ENCODE assay signal across 15 cellular contexts in the genomic region with DNA sequence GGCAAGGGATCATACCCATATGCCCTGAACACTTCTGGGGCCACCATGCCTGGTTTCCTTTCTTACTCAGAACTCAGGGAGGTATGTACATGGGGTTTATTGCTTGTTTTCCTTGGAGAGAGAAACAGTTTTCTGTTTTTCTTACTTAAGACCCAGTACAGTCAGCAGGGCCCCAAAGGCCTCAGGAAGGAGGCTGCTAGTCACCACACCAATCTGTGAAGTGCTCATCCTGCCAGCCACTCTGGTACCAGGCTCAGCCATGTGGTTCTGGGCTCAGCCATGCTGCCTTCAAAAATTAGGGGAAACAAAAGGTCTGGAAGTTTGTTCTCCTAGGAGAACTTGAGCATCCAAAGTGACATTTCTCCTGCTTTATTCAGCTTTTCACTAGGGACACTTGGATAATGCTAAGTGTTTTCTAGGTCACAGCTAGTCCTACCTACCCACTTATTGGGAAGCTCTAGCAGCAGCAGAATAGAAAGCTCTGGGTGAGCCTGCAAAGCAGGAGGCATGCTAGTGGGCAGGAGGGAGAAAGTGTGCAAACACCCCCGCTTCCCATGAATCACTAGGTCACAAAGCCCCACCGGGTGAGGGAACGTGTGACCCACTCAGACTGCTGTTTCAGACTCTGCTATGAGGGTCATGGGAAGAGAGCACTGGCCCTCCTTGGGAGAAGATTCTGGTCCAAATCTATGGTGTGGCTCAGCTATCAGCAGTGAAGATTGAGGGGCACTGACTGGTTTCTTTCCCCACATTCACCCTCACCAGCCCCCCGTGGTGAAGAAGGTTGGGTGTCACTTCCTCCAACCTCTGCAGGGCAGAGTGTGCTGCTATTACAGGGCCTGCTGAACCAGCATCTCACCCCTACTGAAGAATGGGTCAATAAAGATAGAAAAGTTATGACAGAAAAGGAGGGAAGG. TPM values are rescaled to one million over a fixed set of nuclear protein-coding genes. Genes with fewer than 3 reads are reported as not detected.
DNase-seq lines count a peak whose midpoint lies in the region; ATAC-seq and TF ChIP-seq lines count a peak whose summit lies in the region.
"Had no signal": no experiment of that assay in that cellular context is flagged by ENCODE, and none has a peak within 500 bp of the region (broad histone marks: within the 10 kb centered on the region; RNA-seq: fewer than 3 reads in every experiment).

No MANE protein-coding gene starts in this region.

- CTCF ChIA-PET in CD4-positive, alpha-beta T cell (lab: Charles Lee) = no interaction called here
- CTCF ChIA-PET in naive thymus-derived CD4-positive, alpha-beta T cell (lab: Charles Lee) = interaction anchor here (0.7 kb wide), 1 partner anchor 245 kb away, joined by 3 read pairs; no protein-coding TSS in a partner anchor

- ATAC-seq in CD4-positive, alpha-beta T cell (ENCODE audit: poor library complexity) = no peak
- ATAC-seq in central memory CD8-positive, alpha-beta T cell (replicated peaks; ENCODE audit: extremely low read depth, poor library complexity, severe bottlenecking) = no peak
- no peak for ATAC-seq in naive thymus-derived CD4-positive, alpha-beta T cell
- ATAC-seq in GM19395 (IDR thresholded peaks at IDR 0.05; ENCODE audit: unreplicated experiment) = no peak

- H3K36me3 Mint-ChIP-seq in CD4-positive, alpha-beta T cell (ENCODE audit: low read depth) = peaks cover 85% of the 10 kb centered on the region
- H3K36me3 Mint-ChIP-seq in central memory CD8-positive, alpha-beta T cell (ENCODE audit: insufficient read depth) = peaks cover 39% of the 10 kb centered on the region
- peaks cover 0 to 45% (median 17%) of the 10 kb centered on the region in 5 donors for H3K36me3 Mint-ChIP-seq in naive thymus-derived CD4-positive, alpha-beta T cell

- no peak for TF ChIP-seq CTCF in CD4-positive, alpha-beta T cell (IDR thresholded peaks at IDR 0.05)
- TF ChIP-seq CTCF in GM10266 (IDR thresholded peaks at IDR 0.05; ENCODE audit: control insufficient read depth, insufficient read depth, low read depth, missing control alignments) = no peak

- no peaks in the 10 kb centered on the region for H3K9me3 ChIP-seq in CD4-positive, alpha-beta T cell (ENCODE audit: control insufficient read depth, low read length)
- H3K9me3 ChIP-seq in Karpas-422 (ENCODE audit: low read length) = no peaks in the 10 kb centered on the region
- H3K9me3 ChIP-seq in naive thymus-derived CD4-positive, alpha-beta T cell (ENCODE audit: control insufficient read depth in 2 of 3, low read length in 3 of 3) = no peaks in the 10 kb centered on the region
- H3K9me3 ChIP-seq: heart left ventricle, ovary had no signal

- peaks cover 53% of the 10 kb centered on the region for H3K4me1 ChIP-seq in Karpas-422 (ENCODE audit: low read length)
- peaks cover 26 to 36% of the 10 kb centered on the region in 2 donors for H3K4me1 ChIP-seq in naive thymus-derived CD4-positive, alpha-beta T cell (ENCODE audit: control insufficient read depth in 2 of 2, insufficient read depth in 2 of 2, low read length in 2 of 2)

- peaks cover 91% of the 10 kb centered on the region for H3K79me2 ChIP-seq in Karpas-422 (ENCODE audit: low read length)

- H3K36me3 ChIP-seq in Karpas-422 (ENCODE audit: insufficient read depth, low read length) = peaks cover 7% of the 10 kb centered on the region; the same call in 1 of the 2 replicates
- H3K36me3 ChIP-seq in naive thymus-derived CD4-positive, alpha-beta T cell (ENCODE audit: control insufficient read depth in 2 of 3, insufficient read depth in 3 of 3, low read length in 3 of 3) = peaks cover 0 to 43% (median 5%) of the 10 kb centered on the region in 3 experiments
- H3K36me3 ChIP-seq: ovary had no signal

- no peaks in the 10 kb centered on the region for H4K20me1 ChIP-seq in Karpas-422 (ENCODE audit: insufficient read depth, low read depth, low read length)

- H3K4me1 Mint-ChIP-seq in CD4-positive, alpha-beta T cell (ENCODE audit: low read depth) = peaks cover 88% of the 10 kb centered on the region
- H3K4me1 Mint-ChIP-seq in central memory CD8-positive, alpha-beta T cell = peaks cover 67% of the 10 kb centered on the region
- H3K4me1 Mint-ChIP-seq in naive thymus-derived CD4-positive, alpha-beta T cell = peaks cover 52 to 97% (median 87%) of the 10 kb centered on the region in 7 donors

- H3K4me3 ChIP-seq in Karpas-422 (ENCODE audit: low read length) = no peak overlapping the region
- H3K4me3 ChIP-seq in naive thymus-derived CD4-positive, alpha-beta T cell (ENCODE audit: low read length) = no peak overlapping the region
- H3K4me3 ChIP-seq: heart left ventricle, ovary had no signal

- no peaks in the 10 kb centered on the region for H3K27me3 Mint-ChIP-seq in CD4-positive, alpha-beta T cell
- no peaks in the 10 kb centered on the region for H3K27me3 Mint-ChIP-seq in central memory CD8-positive, alpha-beta T cell
- H3K27me3 Mint-ChIP-seq in naive thymus-derived CD4-positive, alpha-beta T cell = no peaks in the 10 kb centered on the region
- H3K27me3 Mint-ChIP-seq: CD4-positive, CD25-positive, alpha-beta regulatory T cell had no signal

- no peak overlapping the region for H3K27ac ChIP-seq in CD4-positive, alpha-beta T cell (ENCODE audit: low read depth, low read length)
- peak overlapping the region; percentile 57 for H3K27ac ChIP-seq in Karpas-422 (ENCODE audit: low read length)
- no peak overlapping the region for H3K27ac ChIP-seq in naive thymus-derived CD4-positive, alpha-beta T cell (ENCODE audit: low read depth, low read length)
- H3K27ac ChIP-seq: ovary had no signal

- intact Hi-C loops in CD4-positive, alpha-beta T cell (cut with DNase I, micrococcal nuclease) = no loop called here
- intact Hi-C loops in naive thymus-derived CD4-positive, alpha-beta T cell (cut with micrococcal nuclease) = loop anchor here in 1 of 2 donors (10.0 kb wide), 1 partner anchor 52 kb away; no protein-coding TSS in a partner anchor

- peak overlapping the region; percentile 42 for H3K4me2 ChIP-seq in Karpas-422 (ENCODE audit: low read depth, low read length, poor library complexity, severe bottlenecking)

- no peak for DNase-seq in CD4-positive, alpha-beta T cell
- DNase-seq in Karpas-422 = no peak
- DNase-seq in central memory CD8-positive, alpha-beta T cell (ENCODE audit: low spot score in 2 of 2) = no peak
- no peak for DNase-seq in naive thymus-derived CD4-positive, alpha-beta T cell
- DNase-seq in HuH-7 (ENCODE audit: low spot score) = no peak
- DNase-seq in GM10266 (ENCODE audit: extremely low spot score) = no peak
- no peak for DNase-seq in stimulated activated naive CD4-positive, alpha-beta T cell treated with Interleukin-2 at 50 U/mL for 16 hours (lab: John Stamatoyannopoulos, UW)
- DNase-seq: activated effector memory CD4-positive, alpha-beta T cell treated with Interleukin-2 at 50 U/mL for 16 hours; CD4-positive, CD25-positive, alpha-beta regulatory T cell; heart left ventricle; NCI-H1092 treated with DMSO at 0.1 percent for 48 hours; NCI-H524 treated with DMSO at 0.1 percent for 48 hours; ovary; Right ventricle myocardium superior had no signal

- no peaks in the 10 kb centered on the region for H3K27me3 ChIP-seq in CD4-positive, alpha-beta T cell (ENCODE audit: control insufficient read depth, insufficient read depth, low read length)
- no peaks in the 10 kb centered on the region for H3K27me3 ChIP-seq in Karpas-422 (ENCODE audit: low read length)
- H3K27me3 ChIP-seq in naive thymus-derived CD4-positive, alpha-beta T cell (ENCODE audit: control insufficient read depth in 2 of 2, insufficient read depth in 2 of 2, low read length in 2 of 2) = no peaks in the 10 kb centered on the region
- H3K27me3 ChIP-seq: heart left ventricle, ovary had no signal

- H3K4me3 Mint-ChIP-seq in CD4-positive, alpha-beta T cell = no peak overlapping the region
- H3K4me3 Mint-ChIP-seq in central memory CD8-positive, alpha-beta T cell = peak overlapping the region; percentile 23
- peak overlapping the region in 5 of 10 donors; percentile 2 to 20 (median 13) for H3K4me3 Mint-ChIP-seq in naive thymus-derived CD4-positive, alpha-beta T cell
- H3K4me3 Mint-ChIP-seq: CD4-positive, CD25-positive, alpha-beta regulatory T cell had no signal

- H3K9me3 Mint-ChIP-seq in CD4-positive, alpha-beta T cell = no peaks in the 10 kb centered on the region
- no peaks in the 10 kb centered on the region for H3K9me3 Mint-ChIP-seq in central memory CD8-positive, alpha-beta T cell
- peaks cover 0 to 1% (median 0%) of the 10 kb centered on the region in 11 donors for H3K9me3 Mint-ChIP-seq in naive thymus-derived CD4-positive, alpha-beta T cell
- H3K9me3 Mint-ChIP-seq: CD4-positive, CD25-positive, alpha-beta regulatory T cell had no signal

- POLR2A ChIA-PET in CD4-positive, alpha-beta T cell (lab: Charles Lee) = interaction anchor here (0.7 kb wide), 1 partner anchor 23 kb away, joined by 3 read pairs; no protein-coding TSS in a partner anchor
- POLR2A ChIA-PET in naive thymus-derived CD4-positive, alpha-beta T cell (lab: Charles Lee) = no interaction called here

- peak overlapping the region; percentile 0 for H3K27ac Mint-ChIP-seq in CD4-positive, alpha-beta T cell
- H3K27ac Mint-ChIP-seq in central memory CD8-positive, alpha-beta T cell (ENCODE audit: low read depth) = peak overlapping the region; percentile 29
- peak overlapping the region in 5 of 9 donors; percentile 38 to 67 (median 56) for H3K27ac Mint-ChIP-seq in naive thymus-derived CD4-positive, alpha-beta T cell

- H3K9me2 ChIP-seq in Karpas-422 (replicated peaks; ENCODE audit: insufficient read depth, low read length) = no peaks in the 10 kb centered on the region

- H3K9ac ChIP-seq in Karpas-422 (ENCODE audit: low read length) = peak overlapping the region; percentile 40; the same call in 1 of the 2 replicates

- H2AFZ ChIP-seq in Karpas-422 (ENCODE audit: low read length) = no peak overlapping the region

RNA-seq across cellular contexts. Expression of a gene that starts 23.9 kb away (rescaled TPM):
- total RNA-seq in CD4-positive, alpha-beta T cell = 10 to 100 TPM; 56.6 to 60.6 TPM
- total RNA-seq in Karpas-422 (2014; rRNA removed; shearing (Covaris generic); ENCODE audit: low replicate concordance) = 56.1 and 84.1 TPM in 2 replicates
- 100 to 1,000 TPM in 2 of 5 experiments, 10 to 100 TPM in 3; 79.4 to 117 (median 91.0) TPM for total RNA-seq in naive thymus-derived CD4-positive, alpha-beta T cell
- 10 to 100 TPM; 51.5 to 55.6 TPM for polyA plus RNA-seq in naive thymus-derived CD4-positive, alpha-beta T cell

Comparison
In these comparisons a context has a peak if more than half of its experiments do, and no peak if none do; other contexts are left out.
1. H3K27ac Mint-ChIP-seq: peak in every context shown above with its lines; median percentile 56 in naive thymus-derived CD4-positive, alpha-beta T cell; 29 in central memory CD8-positive, alpha-beta T cell; 0 in CD4-positive, alpha-beta T cell.